ENCODE assay signal across 1 cellular context in the genomic region with DNA sequence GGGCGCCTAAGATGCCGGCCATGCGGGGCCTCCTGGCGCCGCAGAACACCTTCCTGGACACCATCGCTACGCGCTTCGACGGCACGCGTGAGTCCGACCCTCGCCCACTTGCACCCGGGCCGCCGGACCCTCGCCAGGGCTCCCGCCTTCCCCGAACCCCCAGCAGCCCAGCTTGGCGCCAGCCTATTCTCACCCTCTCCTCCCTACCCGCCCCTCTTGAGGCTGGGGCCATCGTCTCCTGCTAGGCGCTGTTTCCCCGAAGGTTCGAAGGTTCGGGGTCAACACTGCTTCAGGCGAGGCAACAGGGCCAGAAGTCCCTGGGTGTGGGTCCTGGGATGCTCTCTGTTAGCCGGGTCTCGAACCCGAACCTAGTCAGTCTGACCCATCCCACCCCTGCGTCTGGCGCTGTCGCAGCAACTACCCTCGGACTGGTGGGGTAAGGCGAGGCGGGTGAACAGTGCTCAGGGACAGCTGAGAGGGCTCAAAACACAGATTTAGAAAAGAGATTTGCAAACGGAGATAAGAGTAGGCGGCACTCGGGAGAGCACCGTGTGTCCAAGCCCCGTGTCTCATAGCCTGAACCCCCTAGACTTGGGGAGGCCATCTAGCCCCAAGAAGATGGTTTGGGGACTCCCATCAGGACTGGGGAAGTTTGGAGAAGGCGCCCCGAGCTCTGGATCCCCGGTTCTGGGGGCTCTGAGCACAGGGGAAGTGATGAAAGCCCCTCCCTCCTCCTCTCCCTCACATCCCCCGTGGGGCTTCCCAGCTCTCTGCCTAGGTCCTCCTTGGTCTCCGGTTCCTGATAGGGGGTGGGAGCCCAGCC.
TF ChIP-seq lines count a peak whose summit lies in the region.

No MANE protein-coding gene starts in this region.

TF ChIP-seq in GM23338, 12 proteins besides CTCF, POLR2A, EP300 and RAD21 (continued from another document):
- TF ChIP-seq, protein P1, sequence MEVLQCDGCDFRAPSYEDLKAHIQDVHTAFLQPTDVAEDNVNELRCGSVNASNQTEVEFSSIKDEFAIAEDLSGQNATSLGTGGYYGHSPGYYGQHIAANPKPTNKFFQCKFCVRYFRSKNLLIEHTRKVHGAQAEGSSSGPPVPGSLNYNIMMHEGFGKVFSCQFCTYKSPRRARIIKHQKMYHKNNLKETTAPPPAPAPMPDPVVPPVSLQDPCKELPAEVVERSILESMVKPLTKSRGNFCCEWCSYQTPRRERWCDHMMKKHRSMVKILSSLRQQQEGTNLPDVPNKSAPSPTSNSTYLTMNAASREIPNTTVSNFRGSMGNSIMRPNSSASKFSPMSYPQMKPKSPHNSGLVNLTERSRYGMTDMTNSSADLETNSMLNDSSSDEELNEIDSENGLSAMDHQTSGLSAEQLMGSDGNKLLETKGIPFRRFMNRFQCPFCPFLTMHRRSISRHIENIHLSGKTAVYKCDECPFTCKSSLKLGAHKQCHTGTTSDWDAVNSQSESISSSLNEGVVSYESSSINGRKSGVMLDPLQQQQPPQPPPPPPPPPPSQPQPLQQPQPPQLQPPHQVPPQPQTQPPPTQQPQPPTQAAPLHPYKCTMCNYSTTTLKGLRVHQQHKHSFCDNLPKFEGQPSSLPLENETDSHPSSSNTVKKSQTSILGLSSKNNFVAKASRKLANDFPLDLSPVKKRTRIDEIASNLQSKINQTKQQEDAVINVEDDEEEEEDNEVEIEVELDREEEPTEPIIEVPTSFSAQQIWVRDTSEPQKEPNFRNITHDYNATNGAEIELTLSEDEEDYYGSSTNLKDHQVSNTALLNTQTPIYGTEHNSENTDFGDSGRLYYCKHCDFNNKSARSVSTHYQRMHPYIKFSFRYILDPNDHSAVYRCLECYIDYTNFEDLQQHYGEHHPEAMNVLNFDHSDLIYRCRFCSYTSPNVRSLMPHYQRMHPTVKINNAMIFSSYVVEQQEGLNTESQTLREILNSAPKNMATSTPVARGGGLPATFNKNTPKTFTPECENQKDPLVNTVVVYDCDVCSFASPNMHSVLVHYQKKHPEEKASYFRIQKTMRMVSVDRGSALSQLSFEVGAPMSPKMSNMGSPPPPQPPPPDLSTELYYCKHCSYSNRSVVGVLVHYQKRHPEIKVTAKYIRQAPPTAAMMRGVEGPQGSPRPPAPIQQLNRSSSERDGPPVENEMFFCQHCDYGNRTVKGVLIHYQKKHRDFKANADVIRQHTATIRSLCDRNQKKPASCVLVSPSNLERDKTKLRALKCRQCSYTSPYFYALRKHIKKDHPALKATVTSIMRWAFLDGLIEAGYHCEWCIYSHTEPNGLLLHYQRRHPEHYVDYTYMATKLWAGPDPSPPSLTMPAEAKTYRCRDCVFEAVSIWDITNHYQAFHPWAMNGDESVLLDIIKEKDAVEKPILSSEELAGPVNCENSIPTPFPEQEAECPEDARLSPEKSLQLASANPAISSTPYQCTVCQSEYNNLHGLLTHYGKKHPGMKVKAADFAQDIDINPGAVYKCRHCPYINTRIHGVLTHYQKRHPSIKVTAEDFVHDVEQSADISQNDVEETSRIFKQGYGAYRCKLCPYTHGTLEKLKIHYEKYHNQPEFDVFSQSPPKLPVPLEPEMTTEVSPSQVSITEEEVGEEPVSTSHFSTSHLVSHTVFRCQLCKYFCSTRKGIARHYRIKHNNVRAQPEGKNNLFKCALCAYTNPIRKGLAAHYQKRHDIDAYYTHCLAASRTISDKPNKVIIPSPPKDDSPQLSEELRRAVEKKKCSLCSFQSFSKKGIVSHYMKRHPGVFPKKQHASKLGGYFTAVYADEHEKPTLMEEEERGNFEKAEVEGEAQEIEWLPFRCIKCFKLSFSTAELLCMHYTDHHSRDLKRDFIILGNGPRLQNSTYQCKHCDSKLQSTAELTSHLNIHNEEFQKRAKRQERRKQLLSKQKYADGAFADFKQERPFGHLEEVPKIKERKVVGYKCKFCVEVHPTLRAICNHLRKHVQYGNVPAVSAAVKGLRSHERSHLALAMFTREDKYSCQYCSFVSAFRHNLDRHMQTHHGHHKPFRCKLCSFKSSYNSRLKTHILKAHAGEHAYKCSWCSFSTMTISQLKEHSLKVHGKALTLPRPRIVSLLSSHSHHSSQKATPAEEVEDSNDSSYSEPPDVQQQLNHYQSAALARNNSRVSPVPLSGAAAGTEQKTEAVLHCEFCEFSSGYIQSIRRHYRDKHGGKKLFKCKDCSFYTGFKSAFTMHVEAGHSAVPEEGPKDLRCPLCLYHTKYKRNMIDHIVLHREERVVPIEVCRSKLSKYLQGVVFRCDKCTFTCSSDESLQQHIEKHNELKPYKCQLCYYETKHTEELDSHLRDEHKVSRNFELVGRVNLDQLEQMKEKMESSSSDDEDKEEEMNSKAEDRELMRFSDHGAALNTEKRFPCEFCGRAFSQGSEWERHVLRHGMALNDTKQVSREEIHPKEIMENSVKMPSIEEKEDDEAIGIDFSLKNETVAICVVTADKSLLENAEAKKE (CRISPR knock-in tag; IDR thresholded peaks at IDR 0.05) = no peak
- TF ChIP-seq EZH2phosphoT487 (IDR thresholded peaks at IDR 0.05; ENCODE audit: unreplicated experiment) = peak; percentile 89
- no peak for TF ChIP-seq NANOG (IDR thresholded peaks at IDR 0.05; ENCODE audit: borderline replicate concordance)
